Comparison of ENCODE assay signal across 9 cellular contexts in genomic region chr19:6278740-6279619, GRCh38. TPM values are rescaled to one million over a fixed set of nuclear protein-coding genes. Genes with fewer than 3 reads are reported as not detected.
DNase-seq lines count a peak whose midpoint lies in the region; ATAC-seq and TF ChIP-seq lines count a peak whose summit lies in the region.
"Had no signal": no experiment of that assay in that cellular context is flagged by ENCODE, and none has a peak within 500 bp of the region (broad histone marks: within the 10 kb centered on the region; RNA-seq: fewer than 3 reads in every experiment).

No MANE protein-coding gene starts in this region.

- peaks cover 43% of the 10 kb centered on the region for H3K4me1 ChIP-seq in mesodermal cell (ENCODE audit: control insufficient read depth, insufficient read depth, low read length, poor library complexity, severe bottlenecking)

- ATAC-seq in HG02571 (IDR thresholded peaks at IDR 0.05; ENCODE audit: unreplicated experiment): no peak

- 12 to 14% methylated on average over 30 of the region's 36 CpGs for WGBS in mesodermal cell (ENCODE audit: insufficient coverage in 2 of 2), 2 experiments

- peak overlapping the region; percentile 97 for H3K4me3 ChIP-seq in LNCaP clone FGC (ENCODE audit: low read depth, low read length)
- peak overlapping the region; percentile 77 for H3K4me3 ChIP-seq in brain microvascular endothelial cell (ENCODE audit: low read depth, low read length)
- H3K4me3 ChIP-seq in mesodermal cell (ENCODE audit: extremely low read depth, insufficient read depth, low read length, poor library complexity, severe bottlenecking): peak overlapping the region; percentile 88

- H3K27me3 ChIP-seq in brain microvascular endothelial cell (replicated peaks): no peaks in the 10 kb centered on the region

- DNase-seq in G401 (ENCODE audit: low spot score) (peak; percentile 9), LNCaP clone FGC (ENCODE audit: low read depth) (no peak), brain microvascular endothelial cell (no peak), T-helper 9 cell (no peak), mucosa of gallbladder (ENCODE audit: low spot score) (no peak), NCI-H446 treated with DMSO at 0.1 percent for 48 hours (lab: John Stamatoyannopoulos, UW) (no peak)

- no peaks in the 10 kb centered on the region for H3K9me3 ChIP-seq in mesodermal cell (ENCODE audit: control insufficient read depth, low read length)

- no peaks in the 10 kb centered on the region for H3K36me3 ChIP-seq in brain microvascular endothelial cell (replicated peaks)
- H3K36me3 ChIP-seq in mesodermal cell (ENCODE audit: control insufficient read depth, insufficient read depth, low read length): peaks cover 33% of the 10 kb centered on the region

- H3K27ac ChIP-seq in brain microvascular endothelial cell: peak overlapping the region; percentile 4
- no peak overlapping the region for H3K27ac ChIP-seq in mesodermal cell (ENCODE audit: low read depth, low read length, severe bottlenecking)

- in situ Hi-C loops in G401 (cut with HindIII; ENCODE audit: low sequenced_read_pairs): no loop called here
- in situ Hi-C loops in brain microvascular endothelial cell (cut with HindIII; ENCODE audit: low pct_ligation_motif_present, low sequenced_read_pairs): loop anchor here (5.0 to 25.0 kb wide), 2 partner anchors 42 to 242 kb away; no protein-coding TSS in a partner anchor

- no peak for TF ChIP-seq CTCF in LNCaP clone FGC (IDR thresholded peaks at IDR 0.05; ENCODE audit: control insufficient read depth, extremely low read depth, insufficient read depth)
- no peak for TF ChIP-seq CTCF in brain microvascular endothelial cell (IDR thresholded peaks at IDR 0.05; ENCODE audit: low read depth, low read length, missing control alignments)

RNA-seq across cellular contexts. Expression of gene MLLT1, which starts 0.8 kb away (rescaled TPM):
- total RNA-seq in G401 (2014; rRNA removed; shearing (Covaris generic)): 5.6 and 7.5 TPM in 2 replicates
- polyA plus RNA-seq in mesodermal cell (2013, experiment 1 of 2): 36.0 TPM
- polyA plus RNA-seq in mesodermal cell (2013, experiment 2 of 2): 34.5 TPM
- total RNA-seq in mucosa of gallbladder: 67.5 TPM

RNA-seq across cellular contexts. Expression of gene ACER1, which starts 54.4 kb away (rescaled TPM):
- not detected in 2 replicates for total RNA-seq in G401 (2014; rRNA removed; shearing (Covaris generic))
- not detected for polyA plus RNA-seq in mesodermal cell (2013, experiment 1 of 2)
- not detected for polyA plus RNA-seq in mesodermal cell (2013, experiment 2 of 2)
- total RNA-seq in mucosa of gallbladder: 0.14 TPM
- total RNA-seq: LHCN-M2 had no signal
